Comparison of ENCODE assay signal across 1 cellular context in genomic region chr5:139755892-139756671, GRCh38.
TF ChIP-seq lines count a peak whose summit lies in the region.

No MANE protein-coding gene starts in this region.

TF ChIP-seq in GM12878, 131 proteins besides CTCF, POLR2A, EP300 and RAD21 (continued from another document):
- TF ChIP-seq ZNF687 (IDR thresholded peaks at IDR 0.05) (peak; percentile 71), BCLAF1 (IDR thresholded peaks at IDR 0.05) (no peak), FOS (IDR thresholded peaks at IDR 0.05; ENCODE audit: borderline replicate concordance, extremely low read depth, insufficient read length) (no peak)
